Comparison of ENCODE assay signal across 33 cellular contexts in the genomic region with DNA sequence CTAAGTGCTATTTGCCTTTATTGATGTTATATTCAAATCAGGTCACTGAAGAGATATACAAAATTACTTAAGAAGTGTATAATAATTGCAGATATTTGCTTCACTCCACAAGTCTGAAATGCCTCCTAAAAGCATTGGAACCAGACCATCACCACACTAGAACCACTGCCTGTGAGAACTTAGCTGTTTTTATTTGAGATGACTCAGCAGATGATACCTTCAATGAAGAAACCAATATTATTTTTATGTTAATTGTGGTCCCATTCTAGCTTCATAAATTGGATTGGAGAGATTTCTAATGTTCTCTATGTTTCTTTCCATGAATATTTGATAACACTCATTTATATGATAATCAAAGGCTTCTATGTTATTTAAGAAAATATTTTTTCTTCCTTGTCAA.
"Had no signal": no experiment of that assay in that cellular context is flagged by ENCODE, and none has a peak within 500 bp of the region (broad histone marks: within the 10 kb centered on the region; RNA-seq: fewer than 3 reads in every experiment).

No MANE protein-coding gene starts in this region.

- H3K27me3 ChIP-seq: adrenal gland, body of pancreas, brain microvascular endothelial cell, breast epithelium had no signal

- H3K4me1 ChIP-seq: adrenal gland, body of pancreas, breast epithelium had no signal

- H3K36me3 ChIP-seq: adrenal gland, brain microvascular endothelial cell, breast epithelium had no signal

- H3K4me3 ChIP-seq: adrenal gland, body of pancreas, breast epithelium had no signal

- FAIRE-seq: astrocyte had no signal

- H3K9me3 ChIP-seq: adrenal gland, body of pancreas, breast epithelium had no signal

- ATAC-seq: activated CD8-positive, alpha-beta T cell treated with anti-CD3 and anti-CD28 coated beads for 36 hours; activated naive CD4-positive, alpha-beta T cell treated with anti-CD3 and anti-CD28 coated beads, Interleukin-2, amount 50 U/mL, for 72 hours; activated T-cell treated with anti-CD3 and anti-CD28 coated beads, Interleukin-2, amount 50 U/mL, for 4 hours; activated T-cell treated with anti-CD3 and anti-CD28 coated beads, Interleukin-2, amount 50 U/mL, for 72 hours; activated T-helper 17 cell treated with anti-CD3 and anti-CD28 coated beads, Interleukin-2, amount 50 U/mL, for 72 hours; body of pancreas had no signal

- H3K27ac ChIP-seq: adrenal gland, body of pancreas, brain microvascular endothelial cell, breast epithelium, VCaP had no signal

- DNase-seq: activated B cell treated with CpG ODN at 0.5 μM for 24 hours; activated CD4-positive, alpha-beta memory T cell treated with anti-CD3 and anti-CD28 coated beads for 36 hours; activated CD4-positive, alpha-beta T cell treated with anti-CD3 and anti-CD28 coated beads for 4 hours; activated CD4-positive, alpha-beta T cell treated with anti-CD3 and anti-CD28 coated beads, Interleukin-2, amount 10 ng/mL, durations not matched to agents 24 days and 14 days; activated CD4-positive, alpha-beta T cell treated with anti-CD3 and anti-CD28 coated beads, Interleukin-2, amount 50 U/mL, for 1 hour; activated CD4-positive, alpha-beta T cell treated with anti-CD3 and anti-CD28 coated beads, Interleukin-2, amount 50 U/mL, for 4 hours; activated CD4-positive, CD25-positive, alpha-beta regulatory T cell treated with anti-CD3 and anti-CD28 coated beads, Interleukin-2, amount 50 U/mL, for 72 hours; activated CD8-positive, alpha-beta memory T cell treated with anti-CD3 and anti-CD28 coated beads, Interleukin-2, amount 50 U/mL, for 4 hours; activated CD8-positive, alpha-beta T cell treated with anti-CD3 and anti-CD28 coated beads for 36 hours; activated effector memory CD4-positive, alpha-beta T cell treated with anti-CD3 and anti-CD28 coated beads, Interleukin-2, amount 50 U/mL, for 16 hours; activated gamma-delta T cell treated with Interleukin-2 at 50 U/mL for 16 hours; activated naive CD4-positive, alpha-beta T cell; activated naive CD4-positive, alpha-beta T cell treated with anti-CD3 and anti-CD28 coated beads for 36 hours; activated naive CD4-positive, alpha-beta T cell treated with anti-CD3 and anti-CD28 coated beads, Interleukin-2, amount 50 U/mL, for 16 hours; activated naive CD8-positive, alpha-beta T cell treated with anti-CD3 and anti-CD28 coated beads for 36 hours; activated T-cell treated with anti-CD3 and anti-CD28 coated beads for 4 hours; activated T-cell treated with anti-CD3 and anti-CD28 coated beads, Interleukin-2, amount 50 U/mL, for 1 hour; activated T-cell treated with anti-CD3 and anti-CD28 coated beads, Interleukin-2, amount 50 U/mL, for 4 hours; activated T-cell treated with anti-CD3 and anti-CD28 coated beads, Interleukin-2, amount 50 U/mL, for 72 hours; adrenal gland; amniotic stem cell; aorta; body of pancreas; brain microvascular endothelial cell; central memory CD4-positive, alpha-beta T cell; T-helper 1 cell; T-helper 2 cell; T-helper 9 cell had no signal
